ENCODE assay signal across 8 cellular contexts in the genomic region with DNA sequence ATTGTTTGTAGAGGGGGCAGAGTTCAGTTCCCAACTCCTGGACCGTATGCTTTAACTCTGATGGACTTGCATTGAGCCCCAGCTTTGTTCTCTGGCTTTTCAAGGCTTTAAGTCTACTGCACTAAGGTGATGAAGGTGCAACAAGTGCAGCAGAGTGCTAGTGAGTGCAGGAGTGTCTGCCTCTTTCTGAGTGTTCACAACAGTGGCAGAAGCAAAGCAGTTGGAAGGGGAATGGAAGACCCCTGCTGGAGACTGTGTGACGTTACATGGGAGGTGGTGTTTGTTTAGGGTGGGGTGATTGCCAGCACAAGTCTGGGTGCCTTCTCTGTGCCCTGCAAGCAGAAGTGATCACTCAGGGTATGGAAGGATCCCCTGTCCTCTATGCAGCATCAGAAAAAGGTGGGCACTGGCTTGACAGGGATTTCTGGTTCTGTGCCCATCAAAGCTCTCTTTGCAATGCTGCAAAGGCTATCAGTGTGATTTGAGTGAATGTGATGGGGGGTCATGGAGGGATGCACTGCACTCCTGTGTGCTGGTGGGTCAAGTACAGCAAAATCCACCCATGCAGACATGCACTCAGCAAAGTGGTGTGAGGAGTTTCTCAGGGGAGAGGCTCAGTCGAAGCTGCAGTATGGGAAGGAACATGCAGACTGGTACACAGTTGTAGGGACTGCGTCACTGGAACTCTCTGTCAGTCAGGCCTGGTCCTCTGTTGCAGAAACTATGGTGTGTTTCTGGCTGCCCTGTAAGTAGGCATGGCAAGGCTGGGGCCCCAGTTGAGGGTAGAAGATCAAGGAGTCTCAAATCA.
A peak's percentile ranks its signal among the peaks of the same experiment; 100 is the strongest.
DNase-seq lines count a peak whose midpoint lies in the region; ATAC-seq, FAIRE-seq and TF ChIP-seq lines count a peak whose summit lies in the region.

No MANE protein-coding gene starts in this region.

- H3K36me3 ChIP-seq in bronchial epithelial cell (ENCODE audit: control insufficient read depth, insufficient read depth, low read length), result no peaks in the 10 kb centered on the region

- H3K36me3 Mint-ChIP-seq in stimulated activated effector memory CD8-positive, alpha-beta T cell treated with anti-CD3 and anti-CD28 coated beads, Interleukin-12 subunit alpha, Interleukin-12 subunit beta, amount 100 ng/mL, for 72 hours, result no peaks in the 10 kb centered on the region

- H3K4me1 Mint-ChIP-seq in stimulated activated effector memory CD8-positive, alpha-beta T cell treated with anti-CD3 and anti-CD28 coated beads, Interleukin-12 subunit alpha, Interleukin-12 subunit beta, amount 100 ng/mL, for 72 hours, result no peaks in the 10 kb centered on the region

- peak; percentile 92 for ATAC-seq in HG03342 (IDR thresholded peaks at IDR 0.05; ENCODE audit: unreplicated experiment)
- peak; percentile 31 for ATAC-seq in stimulated activated effector memory CD8-positive, alpha-beta T cell treated with anti-CD3 and anti-CD28 coated beads, Interleukin-12 subunit alpha, Interleukin-12 subunit beta, amount 100 ng/mL, for 72 hours
- ATAC-seq in sciatic nerve, result no peak

- no peak overlapping the region for H3K27ac Mint-ChIP-seq in stimulated activated effector memory CD8-positive, alpha-beta T cell treated with anti-CD3 and anti-CD28 coated beads, Interleukin-12 subunit alpha, Interleukin-12 subunit beta, amount 100 ng/mL, for 72 hours

- H3K9me3 Mint-ChIP-seq in stimulated activated effector memory CD8-positive, alpha-beta T cell treated with anti-CD3 and anti-CD28 coated beads, Interleukin-12 subunit alpha, Interleukin-12 subunit beta, amount 100 ng/mL, for 72 hours, result no peaks in the 10 kb centered on the region

- peak; percentile 86 for FAIRE-seq in bronchial epithelial cell (lab: Jason Lieb, UNC)

- H3K27me3 ChIP-seq in bronchial epithelial cell (ENCODE audit: control insufficient read depth, insufficient read depth, low read length), result no peaks in the 10 kb centered on the region
- peaks cover 0 to 9% (median 0%) of the 10 kb centered on the region in 45 donors for H3K27me3 ChIP-seq in dorsolateral prefrontal cortex

- no peak overlapping the region for H3K27ac ChIP-seq in dorsolateral prefrontal cortex

- intact Hi-C loops in dorsolateral prefrontal cortex (cut with DNase I) (no loop called here), sciatic nerve (cut with DNase I) (no loop called here)

- DNase-seq in NCI-H1436 (lab: John Stamatoyannopoulos, UW), result peak; percentile 10
- no peak for DNase-seq in NCI-H1436 treated with DMSO at 0.1 percent for 48 hours (lab: John Stamatoyannopoulos, UW)
- DNase-seq in bronchial epithelial cell (ENCODE audit: low read depth), result no peak
- DNase-seq in stimulated activated effector memory CD8-positive, alpha-beta T cell treated with anti-CD3 and anti-CD28 coated beads, Interleukin-12 subunit alpha, Interleukin-12 subunit beta, amount 100 ng/mL, for 72 hours (ENCODE audit: low spot score in 2 of 2), result no peak
- DNase-seq in dorsolateral prefrontal cortex, result no peak
- DNase-seq in sciatic nerve (ENCODE audit: low spot score), result no peak
- DNase-seq in GM19238 (ENCODE audit: insufficient read length, low spot score), result no peak

- H3K4me3 Mint-ChIP-seq in stimulated activated effector memory CD8-positive, alpha-beta T cell treated with anti-CD3 and anti-CD28 coated beads, Interleukin-12 subunit alpha, Interleukin-12 subunit beta, amount 100 ng/mL, for 72 hours, result no peak overlapping the region

- TF ChIP-seq CTCF in bronchial epithelial cell (IDR thresholded peaks at IDR 0.05; ENCODE audit: insufficient read depth, low read length, severe bottlenecking), result peak; percentile 31
- TF ChIP-seq CTCF in dorsolateral prefrontal cortex (IDR thresholded peaks at IDR 0.05 in 54 of 56, conservative IDR thresholded peaks at IDR 0.05 in 2 of 56; ENCODE audit: low read depth in 1 of 56, partially characterized antibody in 56 of 56), result peak in 1 of 56 donors; percentile 11

- H3K4me3 ChIP-seq in bronchial epithelial cell (ENCODE audit: low read depth, low read length) (no peak overlapping the region), dorsolateral prefrontal cortex (no peak overlapping the region)
